8 cellular contexts compared by ENCODE assay signal in genomic region chr14:32076278-32077080, GRCh38. TPM values are rescaled to one million over a fixed set of nuclear protein-coding genes. Genes with fewer than 3 reads are reported as not detected.
DNase-seq lines count a peak whose midpoint lies in the region; ATAC-seq and TF ChIP-seq lines count a peak whose summit lies in the region.

No MANE protein-coding gene starts in this region.

- H3K79me2 ChIP-seq in DOHH2 (ENCODE audit: control insufficient read depth, low read length) = peaks cover 32% of the 10 kb centered on the region
- H3K79me2 ChIP-seq in GM23338 (replicated peaks; ENCODE audit: insufficient read depth) = peaks cover 38% of the 10 kb centered on the region

- H3K36me3 Mint-ChIP-seq in GM23338 (ENCODE audit: low read depth) = no peaks in the 10 kb centered on the region
- H3K36me3 Mint-ChIP-seq in activated naive CD4-positive, alpha-beta T cell treated with anti-CD3 and anti-CD28 coated beads, Interleukin-2, amount 50 U/mL, for 72 hours = peaks cover 8 to 11% of the 10 kb centered on the region in 2 donors

- no peaks in the 10 kb centered on the region for H3K9me3 Mint-ChIP-seq in GM23338
- H3K9me3 Mint-ChIP-seq in activated naive CD4-positive, alpha-beta T cell treated with anti-CD3 and anti-CD28 coated beads, Interleukin-2, amount 50 U/mL, for 72 hours = no peaks in the 10 kb centered on the region

- ATAC-seq in GM23338 = peak; percentile 69
- ATAC-seq in activated naive CD4-positive, alpha-beta T cell treated with anti-CD3 and anti-CD28 coated beads, Interleukin-2, amount 50 U/mL, for 72 hours = peak; percentile 68 to 69

- DNase-seq in GM23338 (ENCODE audit: low spot score) (peak; percentile 96), LHCN-M2 (ENCODE audit: low read depth) (peak; percentile 96), SHP77 treated with DMSO at 0.1 percent for 48 hours (lab: John Stamatoyannopoulos, UW) (peak; percentile 89), glomerular visceral epithelial cell (ENCODE audit: extremely low spot score) (peak; percentile 99), occipital lobe (lab: John Stamatoyannopoulos, UW) (peak; percentile 92)
- peak; percentile 76 to 84 for DNase-seq in activated naive CD4-positive, alpha-beta T cell treated with anti-CD3 and anti-CD28 coated beads, Interleukin-2, amount 50 U/mL, for 72 hours (ENCODE audit: low spot score in 2 of 2)

- H3F3A ChIP-seq in DOHH2 (ENCODE audit: control insufficient read depth, insufficient read depth) (peaks cover 15% of the 10 kb centered on the region), GM23338 (replicated peaks; ENCODE audit: low read depth) (0 out of 2 replicates have a peak, but pooled peaks cover 5% of the 10 kb centered on the region)

- H4K20me1 ChIP-seq in DOHH2 (ENCODE audit: control insufficient read depth, insufficient read depth, low read depth, low read length) (peaks cover 7% of the 10 kb centered on the region), GM23338 (replicated peaks; ENCODE audit: insufficient read depth) (peaks cover 12% of the 10 kb centered on the region)

- peak overlapping the region; percentile 90 for H3K4me3 ChIP-seq in DOHH2 (ENCODE audit: low read length)
- H3K4me3 ChIP-seq in GM23338 = peak overlapping the region; percentile 67

- H3K9me2 ChIP-seq in DOHH2 (replicated peaks; ENCODE audit: control insufficient read depth, low read length) (no peaks in the 10 kb centered on the region), GM23338 (ENCODE audit: insufficient read depth) (no peaks in the 10 kb centered on the region)

- no peaks in the 10 kb centered on the region for H3K9me3 ChIP-seq in DOHH2 (ENCODE audit: control insufficient read depth, insufficient read depth, low read length)

- peak overlapping the region; percentile 98 for H3K4me3 Mint-ChIP-seq in GM23338

- H3K27me3 Mint-ChIP-seq in GM23338 (ENCODE audit: insufficient read depth, low read depth, poor library complexity) = peaks cover 4% of the 10 kb centered on the region

- H3K27me3 ChIP-seq in DOHH2 (ENCODE audit: control insufficient read depth, low read length) (peaks cover 22% of the 10 kb centered on the region), GM23338 (ENCODE audit: insufficient read depth) (no peaks in the 10 kb centered on the region)

- H3K4me2 ChIP-seq in DOHH2 (ENCODE audit: low read length) (peak overlapping the region; percentile 96), GM23338 (peak overlapping the region; percentile 94)

- H3K27ac Mint-ChIP-seq in GM23338 = peak overlapping the region; percentile 96
- H3K27ac Mint-ChIP-seq in activated naive CD4-positive, alpha-beta T cell treated with anti-CD3 and anti-CD28 coated beads, Interleukin-2, amount 50 U/mL, for 72 hours = peak overlapping the region; percentile 81 to 89

- peaks cover 39% of the 10 kb centered on the region for H3K4me1 Mint-ChIP-seq in GM23338

- H3K27ac ChIP-seq in DOHH2 (ENCODE audit: low read depth, low read length) (no peak overlapping the region), GM23338 (ENCODE audit: low read depth) (peak overlapping the region; percentile 97), temporal lobe (ENCODE audit: low read depth, low read length) (peak overlapping the region; percentile 98)

- H3K4me1 ChIP-seq in DOHH2 (ENCODE audit: control insufficient read depth, low read length) (peaks cover 17% of the 10 kb centered on the region), GM23338 (ENCODE audit: insufficient read depth) (peaks cover 35% of the 10 kb centered on the region)

- peak overlapping the region; percentile 89 for H2AFZ ChIP-seq in GM23338

- no peak for TF ChIP-seq CTCF in DOHH2 (IDR thresholded peaks at IDR 0.05; ENCODE audit: low read depth, low read length, poor library complexity, severe bottlenecking)
- no peak for TF ChIP-seq CTCF in GM23338 (conservative IDR thresholded peaks at IDR 0.05; ENCODE audit: low read depth in 2 of 2)

- no peaks in the 10 kb centered on the region for H3K36me3 ChIP-seq in DOHH2 (ENCODE audit: control insufficient read depth, low read length)
- H3K36me3 ChIP-seq in GM23338 (ENCODE audit: insufficient read depth) = no peaks in the 10 kb centered on the region

TF ChIP-seq in GM23338, 12 proteins besides CTCF, POLR2A, EP300 and RAD21:
- peak; percentile 46; the same call in 1 of the 2 replicates for TF ChIP-seq CREB1 (CRISPR knock-in tag; IDR thresholded peaks at IDR 0.05; ENCODE audit: low read depth)
- peak; percentile 65 for TF ChIP-seq POLR2AphosphoS5 (IDR thresholded peaks at IDR 0.05; ENCODE audit: low read depth)
- TF ChIP-seq ETS1 (IDR thresholded peaks at IDR 0.05) = no peak

RNA-seq across cellular contexts. Expression of gene ARHGAP5, which starts 0.6 kb away (rescaled TPM):
- 68.7 and 72.6 TPM in 2 replicates for total RNA-seq in GM23338 (2014; rRNA removed; shearing (Covaris generic))
- polyA plus RNA-seq in GM23338 (2016; fragmentation: Nextera tagmentation; extraction: Ambion mirVana) = 22.1 and 22.3 TPM in 2 replicates
- total RNA-seq in LHCN-M2 (2014; rRNA removed) (30.0 and 36.3 TPM in 2 replicates), occipital lobe (453 TPM), temporal lobe (242 TPM)
- 8.3 TPM for polyA plus RNA-seq in LHCN-M2 (2012)
- 10 to 100 TPM; 35.2 to 52.2 TPM for total RNA-seq in activated naive CD4-positive, alpha-beta T cell treated with anti-CD3 and anti-CD28 coated beads, Interleukin-2, amount 50 U/mL, for 72 hours
